26 cellular contexts compared by ENCODE assay signal in genomic region chr11:76173663-76174062, GRCh38. TPM values are rescaled to one million over a fixed set of nuclear protein-coding genes. Genes with fewer than 3 reads are reported as not detected.
"Had no signal": no experiment of that assay in that cellular context is flagged by ENCODE, and none has a peak within 500 bp of the region (broad histone marks: within the 10 kb centered on the region; RNA-seq: fewer than 3 reads in every experiment).

No MANE protein-coding gene starts in this region.

- ATAC-seq: gastrocnemius medialis, left colon, sciatic nerve had no signal

- H3K27me3 ChIP-seq: gastrocnemius medialis, ovary, tibial nerve had no signal

- FAIRE-seq: colon, small intestine had no signal

- H3K4me3 ChIP-seq: gastrocnemius medialis, ovary, tibial nerve had no signal

- DNase-seq: activated CD4-positive, alpha-beta memory T cell treated with anti-CD3 and anti-CD28 coated beads for 36 hours; activated CD4-positive, alpha-beta T cell treated with anti-CD3 and anti-CD28 coated beads, Interleukin-2, amount 10 ng/mL, durations not matched to agents 24 days and 14 days; activated CD4-positive, CD25-positive, alpha-beta regulatory T cell treated with anti-CD3 and anti-CD28 coated beads, Interleukin-2, amount 50 U/mL, for 72 hours; activated naive CD4-positive, alpha-beta T cell treated with Interleukin-2 at 50 U/mL for 16 hours; activated T-cell treated with anti-CD3 and anti-CD28 coated beads for 4 hours; activated T-cell treated with anti-CD3 and anti-CD28 coated beads, Interleukin-2, amount 50 U/mL, for 72 hours; dermis blood vessel endothelial cell; effector CD4-positive, alpha-beta T cell; gastrocnemius medialis; glutamatergic neuron; islet precursor cell; left colon; mammary epithelial cell; nephron progenitor cell; ovary; retina; small intestine; stimulated activated CD4-positive, alpha-beta T cell treated with anti-CD3 and anti-CD28 coated beads, Interleukin-4, amount 100 ng/mL, for 24 hours; stimulated activated naive CD4-positive, alpha-beta T cell; SW 1271; T1000; WERI-Rb-1 had no signal

- H3K36me3 ChIP-seq: gastrocnemius medialis, ovary, tibial nerve, WERI-Rb-1 had no signal

RNA-seq across cellular contexts. Expression of gene WNT11, which starts 32.6 kb away (rescaled TPM):
- total RNA-seq: activated CD4-positive, alpha-beta memory T cell treated with anti-CD3 and anti-CD28 coated beads for 36 hours; dermis blood vessel endothelial cell; epithelial cell of proximal tubule had no signal
- polyA plus RNA-seq: mammary epithelial cell had no signal
